Comparison of ENCODE assay signal across 18 cellular contexts in genomic region chr20:50170549-50171220, GRCh38. TPM values are rescaled to one million over a fixed set of nuclear protein-coding genes. Genes with fewer than 3 reads are reported as not detected.
DNase-seq lines count a peak whose midpoint lies in the region; ATAC-seq and TF ChIP-seq lines count a peak whose summit lies in the region.
"Had no signal": no experiment of that assay in that cellular context is flagged by ENCODE, and none has a peak within 500 bp of the region (broad histone marks: within the 10 kb centered on the region; RNA-seq: fewer than 3 reads in every experiment).

No MANE protein-coding gene starts in this region.

- H3K9me3 ChIP-seq in left ventricle myocardium inferior (replicated peaks) (no peaks in the 10 kb centered on the region), heart right ventricle (peaks cover 0 to 6% (median 0%) of the 10 kb centered on the region in 11 donors), gastroesophageal sphincter (no peaks in the 10 kb centered on the region), neuronal stem cell (replicated peaks in 1 of 2; ENCODE audit: control insufficient read depth in 2 of 2, insufficient read depth in 1 of 2, low read depth in 1 of 2, low read length in 2 of 2) (peaks cover 0 to 2% of the 10 kb centered on the region in 2 donors), subcutaneous abdominal adipose tissue (ENCODE audit: control insufficient read depth in 5 of 5, low read length in 5 of 5) (no peaks in the 10 kb centered on the region)

- H3K4ac ChIP-seq in neuronal stem cell (ENCODE audit: low read length) = no peak overlapping the region

- H2BK15ac ChIP-seq in neuronal stem cell (ENCODE audit: low read length) = no peak overlapping the region

- H3K27me3 ChIP-seq in left ventricle myocardium inferior (ENCODE audit: low read depth) = no peaks in the 10 kb centered on the region
- H3K27me3 ChIP-seq in heart right ventricle = no peaks in the 10 kb centered on the region
- H3K27me3 ChIP-seq in gastroesophageal sphincter = no peaks in the 10 kb centered on the region
- H3K27me3 ChIP-seq in neuronal stem cell (ENCODE audit: control insufficient read depth in 3 of 3, insufficient read depth in 3 of 3, low read depth in 1 of 3, low read length in 3 of 3) = no peaks in the 10 kb centered on the region
- no peaks in the 10 kb centered on the region for H3K27me3 ChIP-seq in subcutaneous abdominal adipose tissue (ENCODE audit: control insufficient read depth in 5 of 5, insufficient read depth in 4 of 5, low read length in 5 of 5)

- TF ChIP-seq CTCF in left ventricle myocardium inferior (IDR thresholded peaks at IDR 0.05; ENCODE audit: borderline replicate concordance) (no peak), heart right ventricle (IDR thresholded peaks at IDR 0.05) (no peak), gastroesophageal sphincter (IDR thresholded peaks at IDR 0.05) (no peak)

- TF ChIP-seq EP300 in gastroesophageal sphincter (IDR thresholded peaks at IDR 0.05) = no peak

- H4K91ac ChIP-seq in neuronal stem cell (ENCODE audit: low read depth, low read length, poor library complexity) = no peak overlapping the region

- H2BK12ac ChIP-seq in neuronal stem cell (ENCODE audit: low read length) = no peak overlapping the region

- H4K8ac ChIP-seq in neuronal stem cell (ENCODE audit: low read depth, low read length) = no peak overlapping the region

- H3K14ac ChIP-seq in neuronal stem cell (ENCODE audit: low read length) = no peak overlapping the region

- H2AK5ac ChIP-seq in neuronal stem cell (ENCODE audit: low read depth, low read length) = peak overlapping the region; percentile 66

- peaks cover 51% of the 10 kb centered on the region for H3K4me1 ChIP-seq in left ventricle myocardium inferior
- H3K4me1 ChIP-seq in heart right ventricle = peaks cover 1 to 56% (median 32%) of the 10 kb centered on the region in 9 donors
- H3K4me1 ChIP-seq in gastroesophageal sphincter = peaks cover 3 to 62% (median 14%) of the 10 kb centered on the region in 3 donors
- peaks cover 2 to 11% of the 10 kb centered on the region in 2 donors for H3K4me1 ChIP-seq in neuronal stem cell (ENCODE audit: control insufficient read depth in 2 of 2, insufficient read depth in 1 of 2, low read depth in 1 of 2, low read length in 2 of 2)
- H3K4me1 ChIP-seq in subcutaneous abdominal adipose tissue (ENCODE audit: control insufficient read depth in 5 of 5, insufficient read depth in 5 of 5, low read length in 5 of 5) = peaks cover 6 to 35% (median 31%) of the 10 kb centered on the region in 5 donors

- intact Hi-C loops in left ventricle myocardium inferior (cut with micrococcal nuclease) (loop anchor here (10.0 kb wide), 1 partner anchor 186 kb away; the partner anchor contains the start of gene SNAI1), heart right ventricle (cut with DNase I) (loop anchor here in 4 of 10 donors (5.0 kb wide), 3 partner anchors 48 to 193 kb away; partner anchors contain the start of gene SNAI1 (in 2 of the 4))

- no peaks in the 10 kb centered on the region for H3K79me1 ChIP-seq in neuronal stem cell (ENCODE audit: low read depth, low read length)

- H2BK5ac ChIP-seq in neuronal stem cell (ENCODE audit: low read length) = no peak overlapping the region

- no peak for TF ChIP-seq POLR2A in gastroesophageal sphincter (IDR thresholded peaks at IDR 0.05)

- no peak for ATAC-seq in heart right ventricle
- no peak for ATAC-seq in gastroesophageal sphincter
- no peak for ATAC-seq in GM21576 (IDR thresholded peaks at IDR 0.05; ENCODE audit: unreplicated experiment)

- WGBS in heart right ventricle, 2 donors = 94 to 96% methylated on average over 14 of the region's 14 CpGs
- WGBS in gastroesophageal sphincter (ENCODE audit: low coverage in 1 of 2), 2 donors = 87 to 90% methylated on average over 4 to 5 of the region's 14 CpGs
- WGBS in neuronal stem cell (ENCODE audit: extremely low coverage in 2 of 2, insufficient read length in 2 of 2, insufficient replicate concordance in 1 of 2), 2 donors = no CpG with 5 or more reads among the region's 14 CpGs

- H3K36me3 ChIP-seq in left ventricle myocardium inferior (no peaks in the 10 kb centered on the region), heart right ventricle (peaks cover 0 to 8% (median 0%) of the 10 kb centered on the region in 9 donors), gastroesophageal sphincter (no peaks in the 10 kb centered on the region), neuronal stem cell (replicated peaks in 1 of 2; ENCODE audit: control insufficient read depth in 2 of 2, insufficient read depth in 2 of 2, low read length in 2 of 2) (no peaks in the 10 kb centered on the region), subcutaneous abdominal adipose tissue (ENCODE audit: control insufficient read depth in 5 of 5, insufficient read depth in 5 of 5, low read length in 5 of 5) (no peaks in the 10 kb centered on the region)

- no peak overlapping the region for H2AFZ ChIP-seq in neuronal stem cell (ENCODE audit: low read length)

- H3K27ac ChIP-seq in left ventricle myocardium inferior (replicated peaks) = peak overlapping the region; percentile 92
- H3K27ac ChIP-seq in heart right ventricle = peak overlapping the region in 4 of 10 donors; percentile 33 to 97 (median 92)
- peak overlapping the region in 3 of 4 donors; percentile 5 to 89 (median 88) for H3K27ac ChIP-seq in gastroesophageal sphincter
- H3K27ac ChIP-seq in neuronal stem cell (replicated peaks; ENCODE audit: low read length) = no peak overlapping the region
- peak overlapping the region; percentile 69 for H3K27ac ChIP-seq in subcutaneous abdominal adipose tissue (ENCODE audit: low read depth, low read length)
- H3K27ac ChIP-seq: HL-60 had no signal

- H3K9ac ChIP-seq in neuronal stem cell (ENCODE audit: low read depth, low read length, poor library complexity) (no peak overlapping the region), subcutaneous abdominal adipose tissue (ENCODE audit: low read length in 5 of 5) (peak overlapping the region in 1 of 5 donors; percentile 37)

- DNase-seq in left ventricle myocardium inferior (no peak), heart right ventricle (no peak), neuronal stem cell (ENCODE audit: low spot score) (no peak), NCI-H82 treated with DMSO at 0.1 percent for 48 hours (lab: John Stamatoyannopoulos, UW; ENCODE audit: unreplicated experiment) (no peak)
- DNase-seq in stimulated activated CD4-positive, alpha-beta T cell treated with anti-CD3 and anti-CD28 coated beads, Interleukin-2, amount 100 ng/mL, for 48 hours = no peak
- DNase-seq: C1 segment of cervical spinal cord; H7; KBM-7; NCI-H1048; NCI-H146; NCI-H2107; NCI-H345; NCI-H526 treated with DMSO at 0.1 percent for 48 hours; NK-92 treated with Interleukin-12 subunit alpha and Interleukin-12 subunit beta, amount 100 ng/mL, for 24 hours had no signal

- no peak overlapping the region for H2BK120ac ChIP-seq in neuronal stem cell (ENCODE audit: low read depth, low read length)

- H3K4me2 ChIP-seq in neuronal stem cell (ENCODE audit: insufficient read depth, low read length, poor library complexity, severe bottlenecking) = no peak overlapping the region

- H3K23ac ChIP-seq in neuronal stem cell (ENCODE audit: low read depth, low read length, poor library complexity) = no peak overlapping the region

- H3K18ac ChIP-seq in neuronal stem cell (ENCODE audit: low read length) = peak overlapping the region; percentile 70

- H3K4me3 ChIP-seq in left ventricle myocardium inferior (no peak overlapping the region), heart right ventricle (no peak overlapping the region), gastroesophageal sphincter (no peak overlapping the region), neuronal stem cell (ENCODE audit: low read length in 2 of 2) (peak overlapping the region in 1 of 2 donors; percentile 13), subcutaneous abdominal adipose tissue (ENCODE audit: low read depth in 1 of 5, low read length in 5 of 5) (no peak overlapping the region)

RNA-seq across cellular contexts. Expression of gene PEDS1, which starts 17.2 kb away (rescaled TPM):
- 17.3 TPM for total RNA-seq in left ventricle myocardium inferior
- 10 to 100 TPM; 12.2 to 36.2 (median 19.4) TPM for total RNA-seq in heart right ventricle
- polyA plus RNA-seq in heart right ventricle = 10 to 100 TPM; 31.1 to 40.2 TPM
- total RNA-seq in gastroesophageal sphincter = 10 to 100 TPM; 24.1 to 46.3 (median 31.8) TPM
- polyA plus RNA-seq in neuronal stem cell (2013, experiment 1 of 2) = 29.7 TPM
- polyA plus RNA-seq in neuronal stem cell (2013, experiment 2 of 2) = 29.3 TPM

RNA-seq across cellular contexts. Expression of gene CEBPB, which starts 19.9 kb away (rescaled TPM):
- total RNA-seq in left ventricle myocardium inferior (54.0 TPM), heart right ventricle (100 to 1,000 TPM in 1 of 10 donors, 10 to 100 TPM in 9; 28.9 to 104 (median 42.3) TPM), gastroesophageal sphincter (100 to 1,000 TPM in 3 of 4 donors, 10 to 100 TPM in 1; 85.2 to 125 (median 108) TPM)
- 10 to 100 TPM; 20.9 to 44.1 TPM for polyA plus RNA-seq in heart right ventricle
- 3.2 TPM for polyA plus RNA-seq in neuronal stem cell (2013, experiment 1 of 2)
- 3.2 TPM for polyA plus RNA-seq in neuronal stem cell (2013, experiment 2 of 2)

RNA-seq across cellular contexts. Expression of gene UBE2V1, which starts 57.7 kb away (rescaled TPM):
- 77.1 TPM for total RNA-seq in left ventricle myocardium inferior
- 100 to 1,000 TPM in 2 of 10 donors, 10 to 100 TPM in 8; 72.6 to 113 (median 90.2) TPM for total RNA-seq in heart right ventricle
- 10 to 100 TPM; 61.9 to 80.0 TPM for polyA plus RNA-seq in heart right ventricle
- total RNA-seq in gastroesophageal sphincter = 100 to 1,000 TPM in 2 of 4 donors, 10 to 100 TPM in 2; 69.3 to 110 (median 87.9) TPM
- 261 TPM for polyA plus RNA-seq in neuronal stem cell (2013, experiment 1 of 2)
- 262 TPM for polyA plus RNA-seq in neuronal stem cell (2013, experiment 2 of 2)
